Comparison of ENCODE assay signal across 8 cellular contexts in the genomic region with DNA sequence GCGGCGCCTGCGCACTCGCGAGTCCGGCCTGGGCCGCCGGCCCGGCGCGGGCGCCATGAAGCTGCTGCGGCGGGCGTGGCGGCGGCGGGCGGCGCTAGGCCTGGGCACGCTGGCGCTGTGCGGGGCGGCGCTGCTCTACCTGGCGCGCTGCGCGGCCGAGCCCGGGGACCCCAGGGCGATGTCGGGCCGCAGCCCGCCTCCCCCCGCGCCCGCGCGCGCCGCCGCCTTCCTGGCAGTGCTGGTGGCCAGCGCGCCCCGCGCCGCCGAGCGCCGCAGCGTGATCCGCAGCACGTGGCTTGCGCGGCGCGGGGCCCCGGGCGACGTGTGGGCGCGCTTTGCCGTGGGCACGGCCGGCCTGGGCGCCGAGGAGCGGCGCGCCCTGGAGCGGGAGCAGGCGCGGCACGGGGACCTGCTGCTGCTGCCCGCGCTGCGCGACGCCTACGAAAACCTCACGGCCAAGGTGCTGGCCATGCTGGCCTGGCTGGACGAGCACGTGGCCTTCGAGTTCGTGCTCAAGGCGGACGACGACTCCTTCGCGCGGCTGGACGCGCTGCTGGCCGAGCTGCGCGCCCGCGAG. TPM values are rescaled to one million over a fixed set of nuclear protein-coding genes. Genes with fewer than 3 reads are reported as not detected.
DNase-seq lines count a peak whose midpoint lies in the region; ATAC-seq, FAIRE-seq and TF ChIP-seq lines count a peak whose summit lies in the region.

A gene (plus strand): TSS at position 14 of the 577 bp plus-strand sequence. CDS start 42 bp downstream, at position 56.

- peaks cover 26 to 57% (median 45%) of the 10 kb centered on the region in 11 experiments for H3K36me3 ChIP-seq in BLaER1 treated with 17β-estradiol and CSF1 and Interleukin-3, amounts not matched to agents 10 nM and 100 nM
- H3K36me3 ChIP-seq in adipocyte (ENCODE audit: control insufficient read depth, insufficient read depth, low read length, severe bottlenecking) (peaks cover 16% of the 10 kb centered on the region), keratinocyte (ENCODE audit: control insufficient read depth in 2 of 2, extremely low read depth in 1 of 2, insufficient read depth in 2 of 2, low read length in 2 of 2) (peaks cover 10 to 23% of the 10 kb centered on the region in 2 experiments), subcutaneous abdominal adipose tissue (ENCODE audit: control insufficient read depth in 5 of 5, insufficient read depth in 5 of 5, low read length in 5 of 5) (peaks cover 0 to 34% (median 23%) of the 10 kb centered on the region in 5 donors)

- peaks cover 52 to 72% (median 69%) of the 10 kb centered on the region in 10 experiments for H3K4me1 ChIP-seq in BLaER1 treated with 17β-estradiol and CSF1 and Interleukin-3, amounts not matched to agents 10 nM and 100 nM
- H3K4me1 ChIP-seq in adipocyte (ENCODE audit: control insufficient read depth, insufficient read depth, low read length) (peaks cover 22% of the 10 kb centered on the region), keratinocyte (ENCODE audit: control insufficient read depth, extremely low read depth, insufficient read depth, low read length) (peaks cover 8% of the 10 kb centered on the region), subcutaneous abdominal adipose tissue (ENCODE audit: control insufficient read depth in 5 of 5, insufficient read depth in 5 of 5, low read length in 5 of 5) (peaks cover 9 to 39% (median 30%) of the 10 kb centered on the region in 5 donors)

- peak within 1 kb of the TSS; percentile 77 to 99 (median 90) for H3K4me3 ChIP-seq in BLaER1 treated with 17β-estradiol and CSF1 and Interleukin-3, amounts not matched to agents 10 nM and 100 nM
- H3K4me3 ChIP-seq in HFF-Myc (replicated peaks; ENCODE audit: low read depth, low read length) (peak within 1 kb of the TSS; percentile 96), adipocyte (ENCODE audit: low read length) (peak within 1 kb of the TSS; percentile 87), keratinocyte (ENCODE audit: control insufficient read depth in 2 of 3, extremely low read depth in 1 of 3, insufficient read depth in 2 of 3, low read depth in 1 of 3, low read length in 3 of 3) (peak within 1 kb of the TSS; percentile 82 to 93 (median 91)), subcutaneous abdominal adipose tissue (ENCODE audit: low read depth in 1 of 5, low read length in 5 of 5) (peak within 1 kb of the TSS; percentile 81 to 95 (median 92))

- TF ChIP-seq CTCF in HFF-Myc (IDR thresholded peaks at IDR 0.05; ENCODE audit: low read depth, low read length, missing control alignments) (no peak), keratinocyte (optimal IDR thresholded peaks at IDR 0.05 in 1 of 3, IDR thresholded peaks at IDR 0.05 in 1 of 3, conservative IDR thresholded peaks at IDR 0.05 in 1 of 3; ENCODE audit: extremely low read depth in 1 of 3, insufficient read depth in 2 of 3, low read length in 3 of 3) (no peak)

- H3K27ac ChIP-seq in BLaER1 treated with 17β-estradiol and CSF1 and Interleukin-3, amounts not matched to agents 10 nM and 100 nM = peak within 1 kb of the TSS; percentile 90 to 98 (median 94)
- H3K27ac ChIP-seq in keratinocyte (ENCODE audit: control insufficient read depth, insufficient read depth, low read length) (peak within 1 kb of the TSS; percentile 79), subcutaneous abdominal adipose tissue (ENCODE audit: low read depth, low read length) (peak within 1 kb of the TSS; percentile 81)

- H2AFZ ChIP-seq in keratinocyte (ENCODE audit: control insufficient read depth, low read length) = peak within 1 kb of the TSS; percentile 68

- DNase-seq in HFF-Myc (ENCODE audit: extremely low read depth, low read depth) (no peak), adipocyte (ENCODE audit: low read depth) (no peak), keratinocyte (ENCODE audit: low read depth, low spot score) (no peak), HuH-7.5 (ENCODE audit: low spot score) (no peak)

- ATAC-seq in HG03460 (IDR thresholded peaks at IDR 0.05; ENCODE audit: unreplicated experiment) = no peak
- no peak for ATAC-seq in GM21360 (IDR thresholded peaks at IDR 0.05; ENCODE audit: unreplicated experiment)

- H3K4me2 ChIP-seq in BLaER1 treated with 17β-estradiol and CSF1 and Interleukin-3, amounts not matched to agents 10 nM and 100 nM = peak within 1 kb of the TSS; percentile 98 to 100 (median 100)
- H3K4me2 ChIP-seq in keratinocyte (ENCODE audit: control insufficient read depth, extremely low read depth, insufficient read depth, low read depth, low read length) = peak within 1 kb of the TSS; percentile 92

- peak within 1 kb of the TSS; percentile 92 to 100 (median 96) for H3K9ac ChIP-seq in BLaER1 treated with 17β-estradiol and CSF1 and Interleukin-3, amounts not matched to agents 10 nM and 100 nM
- H3K9ac ChIP-seq in adipocyte (ENCODE audit: low read length) = peak within 1 kb of the TSS; percentile 94
- H3K9ac ChIP-seq in keratinocyte (ENCODE audit: control insufficient read depth, extremely low read depth, insufficient read depth, low read length) = peak within 1 kb of the TSS; percentile 96
- H3K9ac ChIP-seq in subcutaneous abdominal adipose tissue (ENCODE audit: low read length in 5 of 5) = peak within 1 kb of the TSS; percentile 65 to 98 (median 90)

- peaks cover 0 to 10% (median 0%) of the 10 kb centered on the region in 11 experiments; a peak in 8 of 22 replicates for H3K27me3 ChIP-seq in BLaER1 treated with 17β-estradiol and CSF1 and Interleukin-3, amounts not matched to agents 10 nM and 100 nM
- H3K27me3 ChIP-seq in adipocyte (replicated peaks; ENCODE audit: control insufficient read depth, insufficient read depth, low read length) (no peaks in the 10 kb centered on the region), keratinocyte (ENCODE audit: control insufficient read depth, extremely low read depth, insufficient read depth, low read length) (no peaks in the 10 kb centered on the region), subcutaneous abdominal adipose tissue (ENCODE audit: control insufficient read depth in 5 of 5, insufficient read depth in 4 of 5, low read length in 5 of 5) (peaks cover under 1 to 10% (median 6%) of the 10 kb centered on the region in 5 donors)

- no peaks in the 10 kb centered on the region for H3K9me3 ChIP-seq in BLaER1 treated with 17β-estradiol and CSF1 and Interleukin-3, amounts not matched to agents 10 nM and 100 nM (replicated peaks in 1 of 11)
- H3K9me3 ChIP-seq in adipocyte (ENCODE audit: control insufficient read depth, low read length) = no peaks in the 10 kb centered on the region
- H3K9me3 ChIP-seq in keratinocyte (ENCODE audit: control insufficient read depth, low read depth, low read length) = peaks cover 4% of the 10 kb centered on the region
- peaks cover 0 to 4% (median 0%) of the 10 kb centered on the region in 5 donors for H3K9me3 ChIP-seq in subcutaneous abdominal adipose tissue (ENCODE audit: control insufficient read depth in 5 of 5, low read length in 5 of 5)

- peaks cover 59% of the 10 kb centered on the region for H3K79me2 ChIP-seq in keratinocyte (ENCODE audit: control insufficient read depth, insufficient read depth, low read length)

- no peaks in the 10 kb centered on the region for H3K9me1 ChIP-seq in keratinocyte (ENCODE audit: control insufficient read depth, extremely low read depth, insufficient read depth, low read length)

- peaks cover 42 to 84% (median 77%) of the 10 kb centered on the region in 11 experiments for H4K20me1 ChIP-seq in BLaER1 treated with 17β-estradiol and CSF1 and Interleukin-3, amounts not matched to agents 10 nM and 100 nM
- H4K20me1 ChIP-seq in keratinocyte (ENCODE audit: control insufficient read depth, extremely low read depth, insufficient read depth, low read length) = no peaks in the 10 kb centered on the region

- FAIRE-seq in keratinocyte (lab: Jason Lieb, UNC) = no peak

- dilution Hi-C loops in keratinocyte (cut with MboI; ENCODE audit: extremely low pct_ligation_motif_present, low sequenced_read_pairs) = no loop called here

RNA-seq across cellular contexts. Expression of the gene that starts here (rescaled TPM):
- 6.8 to 9.5 TPM (median 7.8 TPM) in 3 replicates for polyA plus RNA-seq in keratinocyte
- polyA plus RNA-seq in keratinocyte (2011; ENCODE audit: low read depth) = 1.5 TPM
- polyA plus RNA-seq in keratinocyte (2011; cell fraction: cytosol; rRNA removed) = 4.8 and 9.2 TPM in 2 replicates
- 10.3 and 10.8 TPM in 2 replicates for polyA plus RNA-seq in keratinocyte (2011; cell fraction: nucleus; rRNA removed)
- polyA plus RNA-seq in keratinocyte (2012; ENCODE audit: low replicate concordance) = 7.0 and 11.0 TPM in 2 replicates
- 2.8 to 3.5 TPM (median 2.8 TPM) in 3 replicates for polyA minus RNA-seq in keratinocyte
- 9.2 TPM for polyA minus RNA-seq in keratinocyte (2011; cell fraction: cytosol; rRNA and poly(A)+ RNA removed)
- 7.2 and 7.4 TPM in 2 replicates for polyA minus RNA-seq in keratinocyte (2011; cell fraction: nucleus; rRNA and poly(A)+ RNA removed)
